8 cellular contexts compared by ENCODE assay signal in the genomic region with DNA sequence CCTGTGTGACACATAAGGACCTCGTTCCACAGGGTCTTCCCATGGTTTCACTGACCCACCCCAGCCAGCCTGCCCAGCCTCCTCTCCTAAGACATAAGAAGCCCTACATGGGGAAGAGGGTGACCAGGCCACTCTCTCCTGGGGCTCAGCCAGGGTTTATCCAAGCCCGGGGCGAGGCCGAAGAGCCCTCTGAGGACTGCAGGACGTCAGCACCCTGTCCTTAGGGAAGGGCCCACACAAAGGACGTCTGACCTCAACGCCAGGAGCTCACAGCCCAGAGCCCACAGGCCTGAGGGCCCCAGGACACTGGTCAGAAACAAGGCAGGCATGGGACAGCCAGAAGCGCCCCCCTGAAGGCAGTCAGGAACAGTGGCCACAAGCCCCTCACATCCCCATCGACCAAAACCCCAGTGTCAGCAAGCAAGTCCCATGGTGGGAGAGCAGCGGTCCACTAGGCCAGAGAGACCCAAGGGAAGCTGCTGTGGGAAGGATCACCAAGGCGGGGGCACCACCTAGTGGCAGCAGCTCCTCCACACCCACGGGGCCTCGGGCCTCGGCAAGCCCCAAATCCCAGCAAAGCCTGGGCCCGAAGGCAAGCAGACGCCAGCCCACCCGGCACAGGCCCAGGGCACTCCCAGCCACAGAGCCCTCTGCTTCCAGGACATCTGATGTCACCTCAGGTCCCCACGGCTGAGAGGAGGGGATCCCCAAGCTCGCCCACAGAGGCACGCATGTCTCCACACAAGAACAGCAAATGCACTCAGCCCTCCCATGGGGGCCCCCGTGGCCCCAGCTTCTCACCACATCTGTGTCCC. TPM values are rescaled to one million over a fixed set of nuclear protein-coding genes. Genes with fewer than 3 reads are reported as not detected.
DNase-seq lines count a peak whose midpoint lies in the region; ATAC-seq and TF ChIP-seq lines count a peak whose summit lies in the region.

No MANE protein-coding gene starts in this region.

- H3K27me3 ChIP-seq in uterus: no peaks in the 10 kb centered on the region

- H3K4me1 ChIP-seq in uterus: no peaks in the 10 kb centered on the region

- no peak overlapping the region for H3K4me3 Mint-ChIP-seq in activated T-helper 1 cell treated with anti-CD3 and anti-CD28 coated beads, Interleukin-12 subunit alpha, Interleukin-12 subunit beta, Interleukin-2, Interleukin-4 antibody, amounts not matched to agents 30 ng/mL and 10 ng/mL and 1 ng/mL, durations not matched to agents 14 hours and 24 hours and 36 hours

- peak; percentile 76 for DNase-seq in Right ventricle myocardium inferior (ENCODE audit: missing footprints)
- DNase-seq in cardiac septum (ENCODE audit: low spot score): no peak
- peak; percentile 9 for DNase-seq in NCI-H774 (lab: John Stamatoyannopoulos, UW)
- DNase-seq in activated T-helper 1 cell treated with anti-CD3 and anti-CD28 coated beads, Interleukin-12 subunit alpha, Interleukin-12 subunit beta, Interleukin-2, Interleukin-4 antibody, amounts not matched to agents 30 ng/mL and 10 ng/mL and 1 ng/mL, durations not matched to agents 14 hours and 24 hours and 36 hours (ENCODE audit: low spot score): peak; percentile 26
- peak; percentile 79 for DNase-seq in fibroblast of villous mesenchyme (ENCODE audit: low read depth)
- peak; percentile 47 for DNase-seq in occipital lobe (lab: John Stamatoyannopoulos, UW)
- DNase-seq in uterus: peak; percentile 67 to 79

- H3K9me3 ChIP-seq in uterus: no peaks in the 10 kb centered on the region

- peaks cover 14% of the 10 kb centered on the region for H3K36me3 Mint-ChIP-seq in activated T-helper 1 cell treated with anti-CD3 and anti-CD28 coated beads, Interleukin-12 subunit alpha, Interleukin-12 subunit beta, Interleukin-2, Interleukin-4 antibody, amounts not matched to agents 30 ng/mL and 10 ng/mL and 1 ng/mL, durations not matched to agents 14 hours and 24 hours and 36 hours (ENCODE audit: low read depth)

- no peaks in the 10 kb centered on the region for H3K9me3 Mint-ChIP-seq in activated T-helper 1 cell treated with anti-CD3 and anti-CD28 coated beads, Interleukin-12 subunit alpha, Interleukin-12 subunit beta, Interleukin-2, Interleukin-4 antibody, amounts not matched to agents 30 ng/mL and 10 ng/mL and 1 ng/mL, durations not matched to agents 14 hours and 24 hours and 36 hours

- intact Hi-C loops in Right ventricle myocardium inferior (cut with DNase I): loop anchor here (1.0 kb wide), 1 partner anchor 630 kb away; no protein-coding TSS in a partner anchor
- intact Hi-C loops in cardiac septum (cut with DNase I): loop anchor here (2.0 to 5.0 kb wide), 2 partner anchors 105 to 542 kb away; no protein-coding TSS in a partner anchor
- intact Hi-C loops in activated T-helper 1 cell treated with anti-CD3 and anti-CD28 coated beads, Interleukin-12 subunit alpha, Interleukin-12 subunit beta, Interleukin-2, Interleukin-4 antibody, amounts not matched to agents 30 ng/mL and 10 ng/mL and 1 ng/mL, durations not matched to agents 14 hours and 24 hours and 36 hours (cut with micrococcal nuclease): loop anchor here (1.0 kb wide), 1 partner anchor 630 kb away; no protein-coding TSS in a partner anchor
- intact Hi-C loops in uterus (cut with DNase I; ENCODE audit: low total_unique reads): no loop called here

- TF ChIP-seq CTCF in fibroblast of villous mesenchyme (IDR thresholded peaks at IDR 0.05; ENCODE audit: insufficient read depth, low read depth, low read length) (peak; percentile 89), uterus (IDR thresholded peaks at IDR 0.05) (peak; percentile 66 to 87 (median 78))

- no peak overlapping the region for H3K27ac Mint-ChIP-seq in activated T-helper 1 cell treated with anti-CD3 and anti-CD28 coated beads, Interleukin-12 subunit alpha, Interleukin-12 subunit beta, Interleukin-2, Interleukin-4 antibody, amounts not matched to agents 30 ng/mL and 10 ng/mL and 1 ng/mL, durations not matched to agents 14 hours and 24 hours and 36 hours

- no peaks in the 10 kb centered on the region for H3K36me3 ChIP-seq in uterus

- TF ChIP-seq POLR2A in uterus (IDR thresholded peaks at IDR 0.05): no peak

- ATAC-seq in Right ventricle myocardium inferior (peak; percentile 54), HG02852 (IDR thresholded peaks at IDR 0.05; ENCODE audit: unreplicated experiment) (peak; percentile 73)

- H3K4me1 Mint-ChIP-seq in activated T-helper 1 cell treated with anti-CD3 and anti-CD28 coated beads, Interleukin-12 subunit alpha, Interleukin-12 subunit beta, Interleukin-2, Interleukin-4 antibody, amounts not matched to agents 30 ng/mL and 10 ng/mL and 1 ng/mL, durations not matched to agents 14 hours and 24 hours and 36 hours (ENCODE audit: low read depth): no peaks in the 10 kb centered on the region

- no peaks in the 10 kb centered on the region for H3K27me3 Mint-ChIP-seq in activated T-helper 1 cell treated with anti-CD3 and anti-CD28 coated beads, Interleukin-12 subunit alpha, Interleukin-12 subunit beta, Interleukin-2, Interleukin-4 antibody, amounts not matched to agents 30 ng/mL and 10 ng/mL and 1 ng/mL, durations not matched to agents 14 hours and 24 hours and 36 hours (ENCODE audit: insufficient read depth)

- H3K4me3 ChIP-seq in fibroblast of villous mesenchyme (ENCODE audit: low read depth, low read length) (no peak overlapping the region), uterus (no peak overlapping the region)

- H3K27ac ChIP-seq in uterus: no peak overlapping the region

RNA-seq across cellular contexts. Expression of a gene that starts 23.4 kb away (rescaled TPM):
- total RNA-seq in Right ventricle myocardium inferior (19.1 TPM), cardiac septum (13.5 TPM), fibroblast of villous mesenchyme (43.6 and 67.6 TPM in 2 replicates), occipital lobe (24.2 TPM), uterus (10 to 100 TPM; 13.3 to 37.4 (median 33.1) TPM)
- 56.2 and 56.4 TPM in 2 replicates for total RNA-seq in activated T-helper 1 cell treated with anti-CD3 and anti-CD28 coated beads, Interleukin-12 subunit alpha, Interleukin-12 subunit beta, Interleukin-2, Interleukin-4 antibody, amounts not matched to agents 30 ng/mL and 10 ng/mL and 1 ng/mL, durations not matched to agents 14 hours and 24 hours and 36 hours

RNA-seq across cellular contexts. Expression of a gene that starts 32.7 kb away (rescaled TPM):
- total RNA-seq in Right ventricle myocardium inferior (20.7 TPM), cardiac septum (15.6 TPM), fibroblast of villous mesenchyme (18.4 and 19.0 TPM in 2 replicates), occipital lobe (15.0 TPM), uterus (10 to 100 TPM in 2 of 4 donors, 1 to 10 TPM in 2; 2.1 to 29.4 (median 12.8) TPM)
- total RNA-seq in activated T-helper 1 cell treated with anti-CD3 and anti-CD28 coated beads, Interleukin-12 subunit alpha, Interleukin-12 subunit beta, Interleukin-2, Interleukin-4 antibody, amounts not matched to agents 30 ng/mL and 10 ng/mL and 1 ng/mL, durations not matched to agents 14 hours and 24 hours and 36 hours: 47.8 and 48.6 TPM in 2 replicates

RNA-seq across cellular contexts. Expression of a gene that starts 32.7 kb away (rescaled TPM):
- 13.6 TPM for total RNA-seq in Right ventricle myocardium inferior
- total RNA-seq in cardiac septum: 9.6 TPM
- total RNA-seq in activated T-helper 1 cell treated with anti-CD3 and anti-CD28 coated beads, Interleukin-12 subunit alpha, Interleukin-12 subunit beta, Interleukin-2, Interleukin-4 antibody, amounts not matched to agents 30 ng/mL and 10 ng/mL and 1 ng/mL, durations not matched to agents 14 hours and 24 hours and 36 hours: 74.9 TPM in 2 replicates
- 13.4 and 30.3 TPM in 2 replicates for total RNA-seq in fibroblast of villous mesenchyme
- total RNA-seq in occipital lobe: 13.7 TPM
- 10 to 100 TPM in 1 of 4 donors, 1 to 10 TPM in 2, not detected in 1; 2.4 to 13.1 (median 7.6) TPM for total RNA-seq in uterus
